In the genomic region with DNA sequence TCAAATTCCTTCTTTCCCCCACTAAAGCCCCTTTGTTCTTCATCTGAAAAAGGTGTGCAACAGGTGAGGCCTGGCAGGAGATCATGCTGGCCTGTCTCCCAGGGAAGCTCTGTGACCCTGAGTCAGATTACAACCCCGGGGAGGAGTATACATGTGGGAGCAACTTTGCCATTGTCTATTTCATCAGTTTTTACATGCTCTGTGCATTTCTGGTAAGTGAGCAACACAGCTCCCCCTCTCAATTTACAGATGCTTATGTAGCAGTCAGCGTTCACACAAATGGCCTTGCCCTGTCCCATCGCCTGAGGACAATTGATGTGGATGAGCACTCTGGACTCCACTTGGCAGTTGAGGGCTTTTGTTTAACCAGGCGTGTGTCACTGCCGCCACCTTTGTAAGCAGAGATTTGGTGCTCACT, we compare ENCODE assay signal across 20 cellular contexts.
A peak's percentile ranks its signal among the peaks of the same experiment; 100 is the strongest.
DNase-seq lines count a peak whose midpoint lies in the region; ATAC-seq and TF ChIP-seq lines count a peak whose summit lies in the region.
"Had no signal": no experiment of that assay in that cellular context is flagged by ENCODE, and none has a peak within 500 bp of the region (broad histone marks: within the 10 kb centered on the region; RNA-seq: fewer than 3 reads in every experiment).

No MANE protein-coding gene starts in this region.

- H3F3A ChIP-seq in PC-9 (ENCODE audit: insufficient read depth, low read depth) = no peaks in the 10 kb centered on the region

- H3K4me3 ChIP-seq in breast epithelium (no peak overlapping the region), right lobe of liver (no peak overlapping the region), Karpas-422 (ENCODE audit: low read length) (no peak overlapping the region), PC-9 (no peak overlapping the region)
- H3K4me3 ChIP-seq: coronary artery, thyroid gland had no signal

- BruUV-seq in PC-9 (replicated peaks; lab: Mats Ljungman, UMichigan) = no TSS peak

- H3K27me3 ChIP-seq in breast epithelium = no peaks in the 10 kb centered on the region
- no peaks in the 10 kb centered on the region for H3K27me3 ChIP-seq in right lobe of liver
- H3K27me3 ChIP-seq in Karpas-422 (ENCODE audit: low read length) = no peaks in the 10 kb centered on the region
- H3K27me3 ChIP-seq in PC-9 (ENCODE audit: insufficient read depth, low read depth) = peaks cover 94% of the 10 kb centered on the region
- H3K27me3 ChIP-seq: thyroid gland had no signal

- H3K36me3 ChIP-seq in breast epithelium = no peaks in the 10 kb centered on the region
- no peaks in the 10 kb centered on the region for H3K36me3 ChIP-seq in right lobe of liver
- no peaks in the 10 kb centered on the region for H3K36me3 ChIP-seq in Karpas-422 (ENCODE audit: insufficient read depth, low read length)
- H3K36me3 ChIP-seq in PC-9 (ENCODE audit: low read depth) = no peaks in the 10 kb centered on the region
- H3K36me3 ChIP-seq: thyroid gland had no signal

- no peak overlapping the region for H3K9ac ChIP-seq in Karpas-422 (ENCODE audit: low read length)

- POLR2A ChIA-PET in PC-9 (lab: Charles Lee; ENCODE audit: unreplicated experiment) = interaction anchor here (0.6 kb wide), 1 partner anchor 138 kb away, joined by 5 read pairs; no protein-coding TSS in a partner anchor

- TF ChIP-seq CTCF in breast epithelium (IDR thresholded peaks at IDR 0.05) (no peak), right lobe of liver (IDR thresholded peaks at IDR 0.05) (no peak), PC-9 (conservative IDR thresholded peaks at IDR 0.05) (no peak)

- H3K4me1 ChIP-seq in breast epithelium = peaks cover 0 to 3% of the 10 kb centered on the region in 2 donors
- peaks cover 0 to 30% (median 15%) of the 10 kb centered on the region in 4 donors for H3K4me1 ChIP-seq in right lobe of liver
- peaks cover 6% of the 10 kb centered on the region; the same call in 1 of the 2 replicates for H3K4me1 ChIP-seq in Karpas-422 (ENCODE audit: low read length)
- no peaks in the 10 kb centered on the region for H3K4me1 ChIP-seq in PC-9 (replicated peaks; ENCODE audit: insufficient read depth)

- H4K20me1 ChIP-seq in Karpas-422 (ENCODE audit: insufficient read depth, low read depth, low read length) (no peaks in the 10 kb centered on the region), PC-9 (ENCODE audit: insufficient read depth) (no peaks in the 10 kb centered on the region)

- intact Hi-C loops in breast epithelium (cut with DNase I; ENCODE audit: low total_unique reads) = no loop called here
- intact Hi-C loops in right lobe of liver (cut with DNase I) = no loop called here
- intact Hi-C loops in PC-9 (cut with micrococcal nuclease; ENCODE audit: unreplicated experiment) = no loop called here

- H3K9me3 ChIP-seq in breast epithelium = no peaks in the 10 kb centered on the region
- no peaks in the 10 kb centered on the region for H3K9me3 ChIP-seq in right lobe of liver
- no peaks in the 10 kb centered on the region for H3K9me3 ChIP-seq in Karpas-422 (ENCODE audit: low read length)
- H3K9me3 ChIP-seq in PC-9 (ENCODE audit: insufficient read depth, low read depth) = no peaks in the 10 kb centered on the region
- H3K9me3 ChIP-seq: thyroid gland had no signal

- TF ChIP-seq POLR2A in breast epithelium (IDR thresholded peaks at IDR 0.05) = no peak
- TF ChIP-seq POLR2A in right lobe of liver (IDR thresholded peaks at IDR 0.05) = no peak

- H3K4me2 ChIP-seq in Karpas-422 (ENCODE audit: low read depth, low read length, poor library complexity, severe bottlenecking) (no peak overlapping the region), PC-9 (no peak overlapping the region)

- DNase-seq in COLO668 (lab: John Stamatoyannopoulos, UW; ENCODE audit: unreplicated experiment) (peak; percentile 45), NCI-H146 treated with DMSO at 0.1 percent for 48 hours (lab: John Stamatoyannopoulos, UW; ENCODE audit: unreplicated experiment) (peak; percentile 57), breast epithelium (ENCODE audit: low spot score in 2 of 2) (no peak), right lobe of liver (peak in 2 of 3 donors; percentile 40 to 58), NCI-H1436 treated with DMSO at 0.1 percent for 48 hours (lab: John Stamatoyannopoulos, UW) (no peak), NCI-H526 (lab: John Stamatoyannopoulos, UW) (no peak), Karpas-422 (no peak), PC-9 (no peak)
- DNase-seq: activated CD8-positive, alpha-beta T cell treated with anti-CD3 and anti-CD28 coated beads, Interleukin-2, amount 10 ng/mL, durations not matched to agents 7 days and 5 days; activated T-cell treated with anti-CD3 and anti-CD28 coated beads, Interleukin-2, amount 50 U/mL, for 48 hours; CD4-positive, alpha-beta T cell; DND-41; H7; left colon; NCI-H2171 treated with DMSO at 0.1 percent for 48 hours; SIG-M5; thyroid gland had no signal

- H3K79me2 ChIP-seq in Karpas-422 (ENCODE audit: low read length) (no peaks in the 10 kb centered on the region), PC-9 (ENCODE audit: low read depth) (no peaks in the 10 kb centered on the region)

- H2AFZ ChIP-seq in Karpas-422 (ENCODE audit: low read length) (no peak overlapping the region), PC-9 (no peak overlapping the region)

- CTCF ChIA-PET in PC-9 (lab: Charles Lee) = no interaction called here

- H3K9me2 ChIP-seq in Karpas-422 (replicated peaks; ENCODE audit: insufficient read depth, low read length) (no peaks in the 10 kb centered on the region), PC-9 (ENCODE audit: insufficient read depth) (no peaks in the 10 kb centered on the region)

- H3K27ac ChIP-seq in breast epithelium (peak overlapping the region; percentile 35 to 56), right lobe of liver (peak overlapping the region; percentile 18 to 57 (median 48)), Karpas-422 (ENCODE audit: low read length) (no peak overlapping the region), PC-9 (no peak overlapping the region)
- H3K27ac ChIP-seq: thyroid gland, VCaP had no signal

- 21% methylated on average over 5 of the region's 5 CpGs for WGBS in right lobe of liver (ENCODE audit: insufficient coverage, low coverage, low lambda C conversion rate, missing lambda C conversion rate)

- ATAC-seq in right lobe of liver = peak; percentile 67 to 71 (median 70)
- ATAC-seq: activated CD8-positive, alpha-beta T cell treated with anti-CD3 and anti-CD28 coated beads, Interleukin-2, amount 10 ng/mL, durations not matched to agents 7 days and 5 days; activated naive CD4-positive, alpha-beta T cell treated with anti-CD3 and anti-CD28 coated beads, Interleukin-2, amount 50 U/mL, for 72 hours; left colon had no signal

Comparison
In these comparisons a context has a peak if more than half of its experiments do, and no peak if none do; other contexts are left out.
1. DNase-seq: peak in COLO668 (single experiment), NCI-H146 treated with DMSO at 0.1 percent for 48 hours (single experiment) and right lobe of liver (2 of 3); none in breast epithelium (0 of 2), NCI-H1436 treated with DMSO at 0.1 percent for 48 hours (single experiment), NCI-H526 (0 of 2), Karpas-422 (single experiment) and PC-9 (0 of 2).
2. H3K27ac ChIP-seq: peak in breast epithelium (2 of 2) and right lobe of liver (3 of 3); none in Karpas-422 (single experiment) and PC-9 (single experiment).